ENCODE assay signal across 33 cellular contexts in the genomic region with DNA sequence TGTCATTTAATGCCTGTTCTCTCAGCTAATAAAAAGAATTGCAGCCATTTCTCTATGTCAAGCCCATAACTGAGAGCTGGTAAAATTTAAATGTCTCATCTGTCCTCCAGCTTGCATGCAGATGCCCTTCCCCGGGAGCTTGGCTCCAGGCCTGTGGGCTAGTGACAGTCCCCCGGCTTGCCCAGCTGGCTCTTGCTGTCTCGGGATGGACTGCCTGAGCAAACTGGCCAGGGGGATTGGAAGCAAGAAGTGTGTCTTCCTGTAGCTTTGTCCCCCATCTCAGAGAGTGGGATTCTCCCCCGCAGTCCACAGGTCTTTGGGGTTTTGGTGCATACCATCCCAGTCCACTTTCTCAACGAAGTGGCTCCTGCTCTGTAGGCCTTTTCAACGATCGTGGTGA. TPM values are rescaled to one million over a fixed set of nuclear protein-coding genes. Genes with fewer than 3 reads are reported as not detected.
"Had no signal": no experiment of that assay in that cellular context is flagged by ENCODE, and none has a peak within 500 bp of the region (broad histone marks: within the 10 kb centered on the region; RNA-seq: fewer than 3 reads in every experiment).

No MANE protein-coding gene starts in this region.

- H3K9me3 Mint-ChIP-seq: type B pancreatic cell had no signal

- H3K4me1 ChIP-seq: stomach, suprapubic skin, testis, thyroid gland, tibial artery, tibial nerve, transverse colon, upper lobe of left lung, upper lobe of right lung, uterus, vagina had no signal

- H3K27ac Mint-ChIP-seq: stimulated activated effector memory CD8-positive, alpha-beta T cell treated with anti-CD3 and anti-CD28 coated beads, Interleukin-12 subunit alpha, Interleukin-12 subunit beta, amount 100 ng/mL, for 72 hours; stimulated activated memory B cell treated with anti-CD40 and anti-IgM and Interleukin-4, amounts not matched to agents 10 μg/mL and 1 μg/mL and 100 μg/mL, for 72 hours; stimulated activated naive B cell treated with anti-CD40 and anti-IgM and Interleukin-4, amounts not matched to agents 10 μg/mL and 1 μg/mL and 100 μg/mL, for 72 hours; stimulated activated naive CD8-positive, alpha-beta T cell treated with anti-CD3 and anti-CD28 coated beads, Interleukin-15, Interleukin-2, amounts not matched to agents 100 ng/mL and 50 ng/mL, for 24 hours; type B pancreatic cell had no signal

- H3K36me3 Mint-ChIP-seq: stimulated activated effector memory CD8-positive, alpha-beta T cell treated with anti-CD3 and anti-CD28 coated beads, Interleukin-12 subunit alpha, Interleukin-12 subunit beta, amount 100 ng/mL, for 72 hours; stimulated activated memory B cell treated with anti-CD40 and anti-IgM and Interleukin-4, amounts not matched to agents 10 μg/mL and 1 μg/mL and 100 μg/mL, for 72 hours; stimulated activated naive B cell treated with anti-CD40 and anti-IgM and Interleukin-4, amounts not matched to agents 10 μg/mL and 1 μg/mL and 100 μg/mL, for 72 hours; type B pancreatic cell had no signal

- DNase-seq: stimulated activated CD4-positive, alpha-beta T cell treated with anti-CD3 and anti-CD28 coated beads, Interleukin-2, amount 100 ng/mL, for 48 hours; stimulated activated CD4-positive, alpha-beta T cell treated with anti-CD3 and anti-CD28 coated beads, Interleukin-4, amount 100 ng/mL, for 1 hour; stimulated activated CD4-positive, alpha-beta T cell treated with anti-CD3 and anti-CD28 coated beads, Interleukin-4, amount 100 ng/mL, for 24 hours; stimulated activated CD4-positive, alpha-beta T cell treated with anti-CD3 and anti-CD28 coated beads, Interleukin-4, amount 100 ng/mL, for 4 hours; stimulated activated CD8-positive, alpha-beta memory T cell treated with anti-CD3 and anti-CD28 coated beads, Interleukin-4, amount 100 ng/mL, for 48 hours; stimulated activated naive B cell treated with anti-CD40 and anti-IgM and Interleukin-4, amounts not matched to agents 10 μg/mL and 1 μg/mL and 100 μg/mL, for 72 hours; stimulated activated naive CD4-positive, alpha-beta T cell; stimulated activated naive CD4-positive, alpha-beta T cell treated with Interleukin-2 at 50 U/mL for 16 hours; stimulated activated naive CD8-positive, alpha-beta T cell treated with anti-CD3 and anti-CD28 coated beads, Interleukin-15, amount 100 ng/mL, for 72 hours; stimulated activated naive CD8-positive, alpha-beta T cell treated with anti-CD3 and anti-CD28 coated beads, Interleukin-15, Interleukin-2, amounts not matched to agents 100 U/mL and 50 U/mL, for 24 hours; stomach; substantia nigra; testis; thyroid gland; tibial artery; transverse colon; trophoblast cell; upper lobe of left lung; upper lobe of right lung; uterus had no signal

- H3K4me3 Mint-ChIP-seq: stimulated activated effector memory CD8-positive, alpha-beta T cell treated with anti-CD3 and anti-CD28 coated beads, Interleukin-12 subunit alpha, Interleukin-12 subunit beta, amount 100 ng/mL, for 72 hours; stimulated activated memory B cell treated with anti-CD40 and anti-IgM and Interleukin-4, amounts not matched to agents 10 μg/mL and 1 μg/mL and 100 μg/mL, for 72 hours; stimulated activated naive B cell treated with anti-CD40 and anti-IgM and Interleukin-4, amounts not matched to agents 10 μg/mL and 1 μg/mL and 100 μg/mL, for 72 hours; stimulated activated naive CD8-positive, alpha-beta T cell treated with anti-CD3 and anti-CD28 coated beads, Interleukin-15, amount 100 ng/mL, for 72 hours; stimulated activated naive CD8-positive, alpha-beta T cell treated with anti-CD3 and anti-CD28 coated beads, Interleukin-15, Interleukin-2, amounts not matched to agents 100 ng/mL and 50 ng/mL, for 24 hours; type B pancreatic cell had no signal

- H3K27me3 ChIP-seq: testis, thyroid gland, transverse colon, upper lobe of left lung, uterus, vagina had no signal

- H3K4me3 ChIP-seq: stomach, suprapubic skin, testis, thoracic aorta, thyroid gland, tibial artery, tibial nerve, transverse colon, upper lobe of left lung, upper lobe of right lung, uterus, vagina had no signal

- H3K9me3 ChIP-seq: stomach, suprapubic skin, testis, thoracic aorta, thyroid gland, tibial artery, tibial nerve, transverse colon, upper lobe of left lung, upper lobe of right lung, uterus, vagina had no signal

- H3K27ac ChIP-seq: stomach, suprapubic skin, testis, thoracic aorta, thyroid gland, tibial artery, tibial nerve, transverse colon, upper lobe of left lung, upper lobe of right lung, uterus, vagina had no signal

- H3K36me3 ChIP-seq: stomach, suprapubic skin, thoracic aorta, thyroid gland, tibial artery, tibial nerve, transverse colon, upper lobe of left lung, upper lobe of right lung, uterus, vagina had no signal

- H3K4me1 Mint-ChIP-seq: stimulated activated effector memory CD8-positive, alpha-beta T cell treated with anti-CD3 and anti-CD28 coated beads, Interleukin-12 subunit alpha, Interleukin-12 subunit beta, amount 100 ng/mL, for 72 hours; stimulated activated memory B cell treated with anti-CD40 and anti-IgM and Interleukin-4, amounts not matched to agents 10 μg/mL and 1 μg/mL and 100 μg/mL, for 72 hours; stimulated activated naive B cell treated with anti-CD40 and anti-IgM and Interleukin-4, amounts not matched to agents 10 μg/mL and 1 μg/mL and 100 μg/mL, for 72 hours; stimulated activated naive CD8-positive, alpha-beta T cell treated with anti-CD3 and anti-CD28 coated beads, Interleukin-15, amount 100 ng/mL, for 72 hours had no signal

RNA-seq across cellular contexts. Expression of a gene that starts 53.9 kb away (rescaled TPM):
- total RNA-seq: subcutaneous adipose tissue, suprapubic skin, temporal lobe, thoracic aorta, thyroid gland, tibial nerve, upper lobe of left lung, upper lobe of right lung, ureter, urinary bladder, uterus, vagina had no signal
- polyA plus RNA-seq: stomach, thymus, urinary bladder had no signal
